8 cellular contexts compared by ENCODE assay signal in the genomic region with DNA sequence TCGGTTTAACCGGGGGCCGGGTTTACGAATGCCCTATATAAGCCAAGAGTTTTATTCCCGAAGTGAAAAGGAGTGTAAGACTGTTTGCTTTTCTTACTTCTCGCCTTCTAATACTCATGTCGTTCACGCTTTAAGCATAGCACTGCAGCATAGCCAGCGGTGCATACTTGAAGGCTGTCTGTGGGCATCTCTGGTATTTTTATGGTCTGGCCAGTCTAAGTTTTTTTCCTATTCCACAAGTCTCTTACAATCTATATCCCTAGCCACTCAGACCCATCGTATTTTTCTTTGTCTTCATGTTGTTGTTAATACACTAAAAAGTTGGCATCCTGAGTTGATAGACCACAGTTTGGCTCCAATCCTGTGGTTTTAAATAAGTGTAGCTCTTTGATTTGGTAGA. TPM values are rescaled to one million over a fixed set of nuclear protein-coding genes. Genes with fewer than 3 reads are reported as not detected.
DNase-seq lines count a peak whose midpoint lies in the region; ATAC-seq and TF ChIP-seq lines count a peak whose summit lies in the region.

No MANE protein-coding gene starts in this region.

- H3K9me2 ChIP-seq in MM.1S (replicated peaks; ENCODE audit: insufficient read depth, low read length), result no peaks in the 10 kb centered on the region

- H3K27me3 ChIP-seq in MM.1S (replicated peaks; ENCODE audit: insufficient read depth, low read length), result no peaks in the 10 kb centered on the region
- H3K27me3 ChIP-seq in transverse colon, result no peaks in the 10 kb centered on the region

- H3K36me3 ChIP-seq in ES-I3 (ENCODE audit: insufficient read depth, low read length), result no peaks in the 10 kb centered on the region
- peaks cover 6% of the 10 kb centered on the region; the same call in 1 of the 2 replicates for H3K36me3 ChIP-seq in MM.1S (replicated peaks; ENCODE audit: insufficient read depth, low read length)
- H3K36me3 ChIP-seq in transverse colon, result no peaks in the 10 kb centered on the region

- in situ Hi-C loops in transverse colon (cut with MboI; ENCODE audit: low pct_ligation_motif_present in 1 of 4, low pct_unique_long_range_greater_than_20kb in 1 of 4, low sequenced_read_pairs in 3 of 4), result no loop called here

- TF ChIP-seq POLR2A in lower leg skin (IDR thresholded peaks at IDR 0.05) (no peak), transverse colon (IDR thresholded peaks at IDR 0.05) (no peak)

- H3K4me2 ChIP-seq in MM.1S (ENCODE audit: low read depth, low read length), result peak overlapping the region; percentile 82

- CTCF ChIA-PET in MCF 10A (lab: Yijun Ruan, JAX), result interaction anchor here (0.6 to 2.6 kb wide), 7 partner anchors 11 to 1617 kb away, joined by 3 to 11 read pairs (median 4); no protein-coding TSS in a partner anchor

- peaks cover 29% of the 10 kb centered on the region for H3K4me1 Mint-ChIP-seq in MCF 10A (ENCODE audit: insufficient read depth, unreplicated experiment)

- no peaks in the 10 kb centered on the region for H3K4me1 ChIP-seq in ES-I3 (ENCODE audit: insufficient read depth, low read length)
- peaks cover 26% of the 10 kb centered on the region for H3K4me1 ChIP-seq in MM.1S (ENCODE audit: low read length)
- H3K4me1 ChIP-seq in transverse colon, result peaks cover 8 to 39% (median 17%) of the 10 kb centered on the region in 4 donors

- no peak for TF ChIP-seq EP300 in transverse colon (IDR thresholded peaks at IDR 0.05; ENCODE audit: low read depth)

- WGBS in lower leg skin, 2 donors, result 0% methylated on average over 10 of the region's 10 CpGs
- 0% methylated on average over 2 to 10 of the region's 10 CpGs for WGBS in transverse colon (ENCODE audit: low coverage in 1 of 2), 2 donors

- no peaks in the 10 kb centered on the region for H3K9me3 Mint-ChIP-seq in MCF 10A (ENCODE audit: unreplicated experiment)

- POLR2A ChIA-PET in MCF 10A (lab: Yijun Ruan, JAX), result interaction anchor here (0.7 to 5.2 kb wide), 22 partner anchors 9 to 406 kb away, joined by 3 to 54 read pairs (median 7); partner anchors contain the start of gene KDM4C

- TSS peak; percentile 31 for BruUV-seq in MCF 10A (replicated peaks; lab: Mats Ljungman, UMichigan)

- 0 out of 2 replicates have a peak overlapping the region, but pooled peaks have one; percentile 15 for H2AFZ ChIP-seq in MM.1S (ENCODE audit: low read length)

- peak overlapping the region; percentile 100; the same call in 1 of the 2 replicates for H3K27ac ChIP-seq in MM.1S (ENCODE audit: low read length)
- peak overlapping the region; percentile 82 to 94 (median 88) for H3K27ac ChIP-seq in transverse colon

- intact Hi-C loops in MCF 10A (cut with micrococcal nuclease), result loop anchor here (1.0 to 5.0 kb wide), 3 partner anchors 60 to 268 kb away; no protein-coding TSS in a partner anchor
- intact Hi-C loops in lower leg skin (cut with DNase I; ENCODE audit: low total_unique reads), result no loop called here
- intact Hi-C loops in transverse colon (cut with DNase I; ENCODE audit: low total_unique reads), result loop anchor here (5.0 kb wide), 1 partner anchor 158 kb away; no protein-coding TSS in a partner anchor

- TF ChIP-seq CTCF in MM.1S (IDR thresholded peaks at IDR 0.05; ENCODE audit: low read length), result no peak
- no peak for TF ChIP-seq CTCF in MCF 10A (IDR thresholded peaks at IDR 0.05; ENCODE audit: unreplicated experiment)
- TF ChIP-seq CTCF in lower leg skin (IDR thresholded peaks at IDR 0.05), result no peak
- TF ChIP-seq CTCF in transverse colon (IDR thresholded peaks at IDR 0.05), result no peak

- H3K9me3 ChIP-seq in ES-I3 (ENCODE audit: control insufficient read depth, insufficient read depth, low read length) (no peaks in the 10 kb centered on the region), MM.1S (replicated peaks; ENCODE audit: insufficient read depth, low read length) (no peaks in the 10 kb centered on the region), transverse colon (no peaks in the 10 kb centered on the region)

- peak overlapping the region; percentile 98 for H3K9ac ChIP-seq in ES-I3 (ENCODE audit: low read depth, low read length)
- peak overlapping the region; percentile 93 for H3K9ac ChIP-seq in MM.1S (ENCODE audit: low read length)

- ATAC-seq in HG02571 (IDR thresholded peaks at IDR 0.05; ENCODE audit: unreplicated experiment) (no peak), GM18907 (IDR thresholded peaks at IDR 0.05; ENCODE audit: unreplicated experiment) (no peak)

- H4K20me1 ChIP-seq in MM.1S (ENCODE audit: insufficient read depth, low read length), result peaks cover 38% of the 10 kb centered on the region

- H3K36me3 Mint-ChIP-seq in MCF 10A (ENCODE audit: insufficient read depth, unreplicated experiment), result peaks cover 5% of the 10 kb centered on the region

- peak; percentile 27 for DNase-seq in MM.1S
- no peak for DNase-seq in MCF 10A (ENCODE audit: unreplicated experiment)
- no peak for DNase-seq in lower leg skin (ENCODE audit: low spot score in 2 of 2)
- no peak for DNase-seq in transverse colon
- no peak for DNase-seq in stimulated activated CD4-positive, alpha-beta T cell treated with anti-CD3 and anti-CD28 coated beads, Interleukin-4, amount 100 ng/mL, for 1 hour

- peaks cover 17% of the 10 kb centered on the region for H3F3A ChIP-seq in MM.1S (ENCODE audit: insufficient read depth, low read length)

- H3K4me3 Mint-ChIP-seq in MCF 10A (ENCODE audit: unreplicated experiment), result peak overlapping the region; percentile 81

- H3K27ac Mint-ChIP-seq in MCF 10A (ENCODE audit: low read depth, unreplicated experiment), result peak overlapping the region; percentile 87

- no peaks in the 10 kb centered on the region for H3K27me3 Mint-ChIP-seq in MCF 10A (ENCODE audit: insufficient read depth, unreplicated experiment)

- peak overlapping the region; percentile 91 for H3K4me3 ChIP-seq in MM.1S (ENCODE audit: low read length)
- peak overlapping the region; percentile 93 for H3K4me3 ChIP-seq in lower leg skin (ENCODE audit: low read depth, poor library complexity, severe bottlenecking)
- H3K4me3 ChIP-seq in transverse colon, result peak overlapping the region; percentile 39 to 98 (median 80)

- H3K79me2 ChIP-seq in MM.1S (ENCODE audit: low read length), result peaks cover 60% of the 10 kb centered on the region

RNA-seq across cellular contexts. Expression of gene UHRF2, which starts 1.3 kb away (rescaled TPM):
- 54.6 and 58.3 TPM in 2 replicates for total RNA-seq in MCF 10A (2022)
- 10 to 100 TPM; 35.5 to 53.7 (median 45.9) TPM for total RNA-seq in lower leg skin
- 10 to 100 TPM; 40.8 to 64.0 (median 51.4) TPM for total RNA-seq in transverse colon
